ENCODE assay signal across 1 cellular context in the genomic region with DNA sequence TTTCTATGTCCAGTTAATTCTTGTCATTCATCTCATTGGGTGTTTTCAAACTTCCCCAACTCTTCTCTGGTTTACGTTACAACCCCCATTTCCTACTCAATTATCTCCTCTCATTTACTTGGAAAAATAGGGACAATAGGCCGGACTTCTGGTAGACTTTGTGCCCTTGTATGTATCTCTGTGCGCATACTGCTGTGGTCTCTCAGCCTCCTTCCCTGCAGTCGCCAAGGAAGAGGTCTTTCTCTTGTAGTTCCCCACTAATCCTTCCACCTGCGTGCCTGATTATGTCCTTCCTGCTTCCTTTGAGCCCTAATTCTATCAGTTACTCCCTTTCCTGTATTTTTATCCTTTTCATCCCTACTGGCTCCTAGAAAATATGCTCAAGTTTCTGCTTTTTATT.
TF ChIP-seq lines count a peak whose summit lies in the region.

No MANE protein-coding gene starts in this region.

TF ChIP-seq in WTC11, 78 proteins besides CTCF, POLR2A, EP300 and RAD21 (continued from another document):
- TF ChIP-seq, protein P1, sequence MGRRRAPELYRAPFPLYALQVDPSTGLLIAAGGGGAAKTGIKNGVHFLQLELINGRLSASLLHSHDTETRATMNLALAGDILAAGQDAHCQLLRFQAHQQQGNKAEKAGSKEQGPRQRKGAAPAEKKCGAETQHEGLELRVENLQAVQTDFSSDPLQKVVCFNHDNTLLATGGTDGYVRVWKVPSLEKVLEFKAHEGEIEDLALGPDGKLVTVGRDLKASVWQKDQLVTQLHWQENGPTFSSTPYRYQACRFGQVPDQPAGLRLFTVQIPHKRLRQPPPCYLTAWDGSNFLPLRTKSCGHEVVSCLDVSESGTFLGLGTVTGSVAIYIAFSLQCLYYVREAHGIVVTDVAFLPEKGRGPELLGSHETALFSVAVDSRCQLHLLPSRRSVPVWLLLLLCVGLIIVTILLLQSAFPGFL (CRISPR knock-in tag; IDR thresholded peaks at IDR 0.05; ENCODE audit: borderline replicate concordance) = no peak
- TF ChIP-seq ZNF396 (CRISPR knock-in tag; IDR thresholded peaks at IDR 0.05; ENCODE audit: borderline replicate concordance) = no peak
